In the genomic region with DNA sequence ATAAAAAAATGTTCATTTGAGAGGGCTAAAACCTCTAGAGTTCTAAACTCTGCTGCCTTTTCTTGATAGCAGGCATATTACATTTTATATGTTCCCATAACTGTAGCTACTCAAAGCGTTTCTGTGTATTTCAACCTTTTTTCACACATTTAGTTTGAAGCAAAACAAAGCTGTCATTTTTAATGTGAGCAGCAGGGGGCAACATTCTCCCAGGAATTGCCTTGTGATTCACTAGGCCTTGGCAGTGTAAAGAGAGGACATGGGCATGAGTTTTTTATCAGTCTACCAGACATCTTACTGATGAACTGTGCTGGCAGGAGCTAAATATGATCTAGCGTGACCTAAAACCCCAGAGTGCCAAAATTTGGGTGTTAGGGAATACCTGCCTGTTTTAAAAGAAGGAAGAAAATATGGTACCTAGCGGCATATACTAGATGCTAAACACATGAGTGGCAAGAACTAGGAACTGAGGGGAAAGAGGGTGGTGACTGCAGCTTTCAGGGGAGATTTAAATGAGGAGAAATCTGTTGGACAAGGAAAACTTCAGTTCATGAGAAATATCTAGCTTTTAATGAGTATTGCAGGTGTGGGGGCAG, we compare ENCODE assay signal across 8 cellular contexts.
DNase-seq lines count a peak whose midpoint lies in the region; ATAC-seq, FAIRE-seq and TF ChIP-seq lines count a peak whose summit lies in the region.

No MANE protein-coding gene starts in this region.

- H3K4me1 ChIP-seq in colonic mucosa (no peaks in the 10 kb centered on the region), left lung (no peaks in the 10 kb centered on the region)

- H3K9me3 ChIP-seq in colonic mucosa (no peaks in the 10 kb centered on the region), left lung (no peaks in the 10 kb centered on the region)

- intact Hi-C loops in colonic mucosa (cut with DNase I) (loop anchor here (2.0 to 10.0 kb wide), 3 partner anchors 302 to 596 kb away; no protein-coding TSS in a partner anchor), left lung (cut with DNase I) (no loop called here)

- H3K27ac ChIP-seq in colonic mucosa = no peak overlapping the region
- H3K27ac ChIP-seq in left lung = no peak overlapping the region

- FAIRE-seq in GM12891 (lab: Jason Lieb, UNC) = peak; percentile 88

- peak; percentile 85 for ATAC-seq in left lung
- no peak for ATAC-seq in GM18868 (IDR thresholded peaks at IDR 0.05; ENCODE audit: unreplicated experiment)

- no peak for TF ChIP-seq POLR2A in GM12891 (IDR thresholded peaks at IDR 0.05; ENCODE audit: low read depth, low read length)

- H3K36me3 ChIP-seq in colonic mucosa (no peaks in the 10 kb centered on the region), left lung (no peaks in the 10 kb centered on the region)

- TF ChIP-seq CTCF in colonic mucosa (IDR thresholded peaks at IDR 0.05) = peak; percentile 78
- peak; percentile 63 to 76 for TF ChIP-seq CTCF in left lung (IDR thresholded peaks at IDR 0.05)

- H3K9ac ChIP-seq in colonic mucosa (ENCODE audit: low read depth in 2 of 2, low read length in 2 of 2) = no peak overlapping the region

- peak; percentile 32 for DNase-seq in A172 (ENCODE audit: low spot score)
- DNase-seq in GM12891 (ENCODE audit: insufficient read length, low spot score) = peak; percentile 32
- peak; percentile 48 for DNase-seq in NCI-H2196 (lab: John Stamatoyannopoulos, UW; ENCODE audit: unreplicated experiment)
- DNase-seq in activated CD4-positive, alpha-beta T cell treated with anti-CD3 and anti-CD28 coated beads for 1 hour = peak; percentile 13
- DNase-seq in colonic mucosa = peak; percentile 51
- no peak for DNase-seq in left lung
- peak; percentile 20 to 42 (median 28) for DNase-seq in stimulated activated CD4-positive, alpha-beta T cell treated with anti-CD3 and anti-CD28 coated beads, TNF-alpha, amount 100 ng/mL, for 48 hours (ENCODE audit: low read depth in 3 of 3)

- H3K4me3 ChIP-seq in colonic mucosa (no peak overlapping the region), left lung (no peak overlapping the region)

- no peaks in the 10 kb centered on the region for H3K27me3 ChIP-seq in colonic mucosa
- H3K27me3 ChIP-seq in left lung = no peaks in the 10 kb centered on the region

TF ChIP-seq in GM12891, 5 proteins besides CTCF, POLR2A, EP300 and RAD21:
- TF ChIP-seq TAF1 (IDR thresholded peaks at IDR 0.05; ENCODE audit: low read depth, low read length) = no peak
- TF ChIP-seq PAX5 (IDR thresholded peaks at IDR 0.05; ENCODE audit: insufficient read depth, low read length, severe bottlenecking) = no peak
- no peak for TF ChIP-seq POU2F2 (IDR thresholded peaks at IDR 0.05; ENCODE audit: low read depth, low read length)
- TF ChIP-seq POLR2AphosphoS5 (IDR thresholded peaks at IDR 0.05; ENCODE audit: low read depth, low read length) = no peak
- TF ChIP-seq SPI1 (IDR thresholded peaks at IDR 0.05; ENCODE audit: low read depth, low read length) = no peak

Comparison
In these comparisons a context has a peak if more than half of its experiments do, and no peak if none do; other contexts are left out.
1. DNase-seq: peak in A172 (single experiment), GM12891 (single experiment), NCI-H2196 (single experiment), activated CD4-positive, alpha-beta T cell treated with anti-CD3 and anti-CD28 coated beads for 1 hour (single experiment), colonic mucosa (single experiment) and stimulated activated CD4-positive, alpha-beta T cell treated with anti-CD3 and anti-CD28 coated beads, TNF-alpha, amount 100 ng/mL, for 48 hours (3 of 3); none in left lung (0 of 2).